ENCODE assay signal across 11 cellular contexts in the genomic region with DNA sequence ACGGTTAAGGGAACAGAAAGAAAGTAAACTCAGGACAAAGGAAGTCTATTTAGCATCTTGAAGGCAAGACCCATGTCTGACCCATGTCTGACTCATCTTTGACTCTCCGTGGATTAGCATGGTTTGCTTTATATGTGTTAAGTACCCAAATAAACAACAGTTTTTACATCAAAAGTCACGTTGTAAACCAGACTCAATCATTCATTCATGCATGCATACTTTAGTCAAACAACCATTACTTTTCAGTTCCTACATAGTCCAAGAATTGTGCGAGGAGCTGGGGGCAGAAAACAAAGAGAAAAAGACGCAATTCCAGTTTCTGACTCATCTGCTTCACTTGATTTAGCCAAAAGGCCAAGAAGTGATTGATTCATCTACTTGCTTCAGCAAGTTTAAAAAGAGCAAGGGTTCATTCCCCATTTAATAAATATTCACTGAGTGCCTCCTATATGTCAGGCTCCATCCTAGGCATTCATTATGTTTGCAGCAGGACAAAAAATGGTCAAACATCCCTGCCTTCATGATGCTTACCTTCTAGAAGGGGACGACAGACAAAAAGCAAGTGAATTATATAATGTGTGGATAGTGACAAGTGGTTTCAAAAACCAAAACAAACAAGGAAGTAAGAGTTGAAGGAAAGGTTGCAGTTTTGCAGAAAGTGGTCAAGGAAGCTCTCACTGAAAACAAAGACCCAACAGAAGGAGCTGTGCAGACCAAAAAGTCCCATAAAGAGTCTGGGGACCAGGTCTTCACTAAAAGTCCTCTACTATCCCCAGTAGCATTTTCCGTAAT.
A peak's percentile ranks its signal among the peaks of the same experiment; 100 is the strongest.
DNase-seq lines count a peak whose midpoint lies in the region; ATAC-seq, FAIRE-seq and TF ChIP-seq lines count a peak whose summit lies in the region.
"Had no signal": no experiment of that assay in that cellular context is flagged by ENCODE, and none has a peak within 500 bp of the region (broad histone marks: within the 10 kb centered on the region; RNA-seq: fewer than 3 reads in every experiment).

No MANE protein-coding gene starts in this region.

- H3K4me3 ChIP-seq in RWPE2 (ENCODE audit: severe bottlenecking): no peak overlapping the region
- no peak overlapping the region for H3K4me3 ChIP-seq in heart right ventricle
- H3K4me3 ChIP-seq: cardiac muscle cell had no signal

- peak overlapping the region; percentile 83 for H3K27ac ChIP-seq in RWPE2 (ENCODE audit: poor library complexity, severe bottlenecking)
- H3K27ac ChIP-seq in heart right ventricle: peak overlapping the region in 1 of 10 donors; percentile 66
- H3K27ac ChIP-seq: cardiac muscle cell had no signal

- peak; percentile 86 for FAIRE-seq in GM18507 (lab: Jason Lieb, UNC)

- 76 to 79% methylated on average over 7 of the region's 7 CpGs for WGBS in heart right ventricle, 2 donors

- H3K27me3 ChIP-seq in RWPE2 (ENCODE audit: insufficient read depth, poor library complexity, severe bottlenecking): no peaks in the 10 kb centered on the region
- H3K27me3 ChIP-seq in heart right ventricle: peaks cover 0 to 6% (median 0%) of the 10 kb centered on the region in 7 donors
- H3K27me3 ChIP-seq: cardiac muscle cell had no signal

- H3K4me1 ChIP-seq in RWPE2 (ENCODE audit: insufficient read depth, poor library complexity, severe bottlenecking) (peaks cover 27% of the 10 kb centered on the region), heart right ventricle (peaks cover 0 to 64% (median 3%) of the 10 kb centered on the region in 9 donors)

- intact Hi-C loops in heart right ventricle (cut with DNase I): no loop called here

- ATAC-seq in RWPE2 (ENCODE audit: low read depth) (peak; percentile 78), heart right ventricle (no peak)

- H3K36me3 ChIP-seq in RWPE2 (ENCODE audit: low read depth): no peaks in the 10 kb centered on the region
- no peaks in the 10 kb centered on the region for H3K36me3 ChIP-seq in heart right ventricle
- H3K36me3 ChIP-seq: cardiac muscle cell had no signal

- TF ChIP-seq CTCF in RWPE2 (IDR thresholded peaks at IDR 0.05; ENCODE audit: poor library complexity, severe bottlenecking) (no peak), heart right ventricle (IDR thresholded peaks at IDR 0.05) (no peak)

- H3K9me3 ChIP-seq in RWPE2 (ENCODE audit: severe bottlenecking) (no peaks in the 10 kb centered on the region), heart right ventricle (no peaks in the 10 kb centered on the region)

- peak; percentile 36 for DNase-seq in A172 (ENCODE audit: low spot score)
- DNase-seq in GM18507 (ENCODE audit: extremely low spot score, insufficient read length, low read depth): no peak
- no peak for DNase-seq in RWPE2 (ENCODE audit: low spot score)
- peak; percentile 86 for DNase-seq in fibroblast of peridontal ligament (ENCODE audit: extremely low read depth)
- no peak for DNase-seq in NCI-H2029 (lab: John Stamatoyannopoulos, UW)
- no peak for DNase-seq in amygdala (lab: John Stamatoyannopoulos, UW)
- DNase-seq in SW480 (ENCODE audit: low spot score): no peak
- no peak for DNase-seq in heart right ventricle
- DNase-seq: H9, NCI-H748 treated with DMSO at 0.1 percent for 48 hours had no signal

Comparison
In these comparisons a context has a peak if more than half of its experiments do, and no peak if none do; other contexts are left out.
1. DNase-seq: peak in A172 (single experiment) and fibroblast of peridontal ligament (single experiment); none in GM18507 (single experiment), RWPE2 (single experiment), NCI-H2029 (single experiment), amygdala (0 of 56), SW480 (single experiment) and heart right ventricle (0 of 2).